In genomic region chr18:13445241-13445897, GRCh38 we compare ENCODE assay signal across 1 cellular context.
TF ChIP-seq lines count a peak whose summit lies in the region.

No MANE protein-coding gene starts in this region.

TF ChIP-seq in HEK293, 187 proteins besides CTCF, POLR2A, EP300 and RAD21 (continued from another document):
- TF ChIP-seq ZNF148 (tag by site-specific recombination; IDR thresholded peaks at IDR 0.05; ENCODE audit: borderline replicate concordance) = no peak
- TF ChIP-seq ZFHX2 (tag by site-specific recombination; conservative IDR thresholded peaks at IDR 0.05) = peak; percentile 94
- TF ChIP-seq ZNF324 (tag by site-specific recombination; IDR thresholded peaks at IDR 0.05) = no peak
- no peak for TF ChIP-seq ZNF24 (tag by site-specific recombination; IDR thresholded peaks at IDR 0.05)
- TF ChIP-seq ZBTB44 (tag by site-specific recombination; IDR thresholded peaks at IDR 0.05) = no peak
- TF ChIP-seq YY2 (tag by site-specific recombination; IDR thresholded peaks at IDR 0.05) = no peak
- TF ChIP-seq ZNF580 (tag by site-specific recombination; IDR thresholded peaks at IDR 0.05) = no peak
- TF ChIP-seq ZNF776 (tag by site-specific recombination; IDR thresholded peaks at IDR 0.05; ENCODE audit: borderline replicate concordance) = no peak
- TF ChIP-seq ZEB2 (tag by site-specific recombination; IDR thresholded peaks at IDR 0.05) = no peak
- no peak for TF ChIP-seq ZXDB (tag by site-specific recombination; IDR thresholded peaks at IDR 0.05)
- no peak for TF ChIP-seq ZNF76 (tag by site-specific recombination; IDR thresholded peaks at IDR 0.05; ENCODE audit: borderline replicate concordance, low read depth)
- TF ChIP-seq HOXC10 (CRISPR knock-in tag; IDR thresholded peaks at IDR 0.05) = no peak
- no peak for TF ChIP-seq ZBTB6 (tag by site-specific recombination; IDR thresholded peaks at IDR 0.05)
- TF ChIP-seq ZNF221 (tag by site-specific recombination; IDR thresholded peaks at IDR 0.05; ENCODE audit: borderline replicate concordance) = no peak
- peak; percentile 87 for TF ChIP-seq EGR2 (tag by site-specific recombination; IDR thresholded peaks at IDR 0.05; ENCODE audit: low read depth)
- TF ChIP-seq ZNF37A (tag by site-specific recombination; IDR thresholded peaks at IDR 0.05) = no peak
- TF ChIP-seq ZNF391 (tag by site-specific recombination; IDR thresholded peaks at IDR 0.05; ENCODE audit: borderline replicate concordance, low read depth) = no peak
- no peak for TF ChIP-seq ZFP41 (tag by site-specific recombination; IDR thresholded peaks at IDR 0.05; ENCODE audit: borderline replicate concordance)
- peak; percentile 81 for TF ChIP-seq ZSCAN4 (tag by site-specific recombination; IDR thresholded peaks at IDR 0.05)
- no peak for TF ChIP-seq ZNF133 (tag by site-specific recombination; IDR thresholded peaks at IDR 0.05)
- TF ChIP-seq RBAK (tag by site-specific recombination; IDR thresholded peaks at IDR 0.05) = no peak
